In genomic region chr5:77430726-77431125, GRCh38 we compare ENCODE assay signal across 15 cellular contexts.
"Had no signal": no experiment of that assay in that cellular context is flagged by ENCODE, and none has a peak within 500 bp of the region (broad histone marks: within the 10 kb centered on the region; RNA-seq: fewer than 3 reads in every experiment).

No MANE protein-coding gene starts in this region.

- H3K4me1 Mint-ChIP-seq: naive B cell, T-cell had no signal

- H3K4me3 ChIP-seq: esophagus squamous epithelium, gastroesophageal sphincter, lower lobe of right lung had no signal

- H3K27me3 Mint-ChIP-seq: activated CD4-positive, alpha-beta memory T cell treated with anti-CD3 and anti-CD28 coated beads, Interleukin-2, amount 10 ng/mL, durations not matched to agents 7 days and 5 days; activated CD4-positive, alpha-beta T cell treated with anti-CD3 and anti-CD28 coated beads for 36 hours; activated naive CD8-positive, alpha-beta T cell treated with anti-CD3 and anti-CD28 coated beads, Interleukin-2, amount 10 ng/mL, durations not matched to agents 7 days and 5 days; naive B cell; T-cell; type B pancreatic cell had no signal

- H3K27ac Mint-ChIP-seq: activated CD4-positive, alpha-beta memory T cell treated with anti-CD3 and anti-CD28 coated beads, Interleukin-2, amount 10 ng/mL, durations not matched to agents 7 days and 5 days; activated CD4-positive, alpha-beta T cell treated with anti-CD3 and anti-CD28 coated beads for 36 hours; activated naive CD8-positive, alpha-beta T cell treated with anti-CD3 and anti-CD28 coated beads, Interleukin-2, amount 10 ng/mL, durations not matched to agents 7 days and 5 days; T-cell; type B pancreatic cell had no signal

- H3K9me3 Mint-ChIP-seq: activated CD4-positive, alpha-beta memory T cell treated with anti-CD3 and anti-CD28 coated beads, Interleukin-2, amount 10 ng/mL, durations not matched to agents 7 days and 5 days; activated naive CD8-positive, alpha-beta T cell treated with anti-CD3 and anti-CD28 coated beads, Interleukin-2, amount 10 ng/mL, durations not matched to agents 7 days and 5 days; naive B cell; T-cell; type B pancreatic cell had no signal

- H3K27me3 ChIP-seq: esophagus squamous epithelium, gastroesophageal sphincter had no signal

- H3K27ac ChIP-seq: esophagus squamous epithelium, gastroesophageal sphincter, lower lobe of right lung, WERI-Rb-1 had no signal

- DNase-seq: activated CD4-positive, alpha-beta memory T cell treated with anti-CD3 and anti-CD28 coated beads, Interleukin-2, amount 10 ng/mL, durations not matched to agents 7 days and 5 days; activated CD4-positive, alpha-beta T cell treated with anti-CD3 and anti-CD28 coated beads for 36 hours; activated naive CD8-positive, alpha-beta T cell treated with anti-CD3 and anti-CD28 coated beads, Interleukin-2, amount 10 ng/mL, durations not matched to agents 7 days and 5 days; esophagus squamous epithelium; lower lobe of right lung; naive B cell; right cardiac atrium; stimulated activated CD4-positive, alpha-beta T cell treated with anti-CD3 and anti-CD28 coated beads, Interleukin-12 subunit alpha, Interleukin-12 subunit beta, amount 100 ng/mL, for 4 hours; stimulated activated CD4-positive, alpha-beta T cell treated with anti-CD3 and anti-CD28 coated beads, Interleukin-2, amount 100 ng/mL, for 48 hours; stimulated activated naive CD4-positive, alpha-beta T cell treated with Interleukin-2 at 50 U/mL for 16 hours; T-cell; T1000; WERI-Rb-1 had no signal

- H3K4me3 Mint-ChIP-seq: activated CD4-positive, alpha-beta memory T cell treated with anti-CD3 and anti-CD28 coated beads, Interleukin-2, amount 10 ng/mL, durations not matched to agents 7 days and 5 days; activated CD4-positive, alpha-beta T cell treated with anti-CD3 and anti-CD28 coated beads for 36 hours; activated naive CD8-positive, alpha-beta T cell treated with anti-CD3 and anti-CD28 coated beads, Interleukin-2, amount 10 ng/mL, durations not matched to agents 7 days and 5 days; naive B cell; T-cell; type B pancreatic cell had no signal

- H3K9me3 ChIP-seq: esophagus squamous epithelium, gastroesophageal sphincter, lower lobe of right lung had no signal

- ATAC-seq: activated CD4-positive, alpha-beta T cell treated with anti-CD3 and anti-CD28 coated beads for 36 hours; gastroesophageal sphincter; lower lobe of right lung; right cardiac atrium; T-cell had no signal
